In genomic region chr11:70159612-70160570, GRCh38 we compare ENCODE assay signal across 14 cellular contexts. TPM values are rescaled to one million over a fixed set of nuclear protein-coding genes. Genes with fewer than 3 reads are reported as not detected.
DNase-seq lines count a peak whose midpoint lies in the region; ATAC-seq and TF ChIP-seq lines count a peak whose summit lies in the region.
"Had no signal": no experiment of that assay in that cellular context is flagged by ENCODE, and none has a peak within 500 bp of the region (broad histone marks: within the 10 kb centered on the region; RNA-seq: fewer than 3 reads in every experiment).

No MANE protein-coding gene starts in this region.

- ATAC-seq in omental fat pad (ENCODE audit: low FRiP score) = peak; percentile 81
- no peak for ATAC-seq in activated T-cell treated with anti-CD3 and anti-CD28 coated beads, Interleukin-2, amount 50 U/mL, for 4 hours
- ATAC-seq: GM23338; natural killer cell treated with Interleukin-12 subunit alpha and Interleukin-12 subunit beta and Interleukin-15 and Interleukin-18, amount 100 ng/mL, for 72 hours had no signal

- peaks cover 96% of the 10 kb centered on the region for H3K27me3 ChIP-seq in MM.1S (replicated peaks; ENCODE audit: insufficient read depth, low read length)

- no peaks in the 10 kb centered on the region for H3K36me3 Mint-ChIP-seq in activated T-cell treated with anti-CD3 and anti-CD28 coated beads, Interleukin-2, amount 50 U/mL, for 4 hours (ENCODE audit: insufficient read depth)
- H3K36me3 Mint-ChIP-seq: natural killer cell treated with Interleukin-12 subunit alpha and Interleukin-12 subunit beta and Interleukin-15 and Interleukin-18, amount 100 ng/mL, for 72 hours had no signal

- H3K9me3 Mint-ChIP-seq in activated T-cell treated with anti-CD3 and anti-CD28 coated beads, Interleukin-2, amount 50 U/mL, for 4 hours = no peaks in the 10 kb centered on the region
- H3K9me3 Mint-ChIP-seq: GM23338; natural killer cell treated with Interleukin-12 subunit alpha and Interleukin-12 subunit beta and Interleukin-15 and Interleukin-18, amount 100 ng/mL, for 72 hours had no signal

- H3K9me3 ChIP-seq in MM.1S (replicated peaks; ENCODE audit: insufficient read depth, low read length) = no peaks in the 10 kb centered on the region

- H3F3A ChIP-seq in MM.1S (ENCODE audit: insufficient read depth, low read length) = no peaks in the 10 kb centered on the region

- no peaks in the 10 kb centered on the region for H3K4me1 Mint-ChIP-seq in activated T-cell treated with anti-CD3 and anti-CD28 coated beads, Interleukin-2, amount 50 U/mL, for 4 hours (ENCODE audit: low read depth)

- H3K9me2 ChIP-seq in MM.1S (replicated peaks; ENCODE audit: insufficient read depth, low read length) = no peaks in the 10 kb centered on the region

- no peak overlapping the region for H3K4me3 Mint-ChIP-seq in activated T-cell treated with anti-CD3 and anti-CD28 coated beads, Interleukin-2, amount 50 U/mL, for 4 hours
- H3K4me3 Mint-ChIP-seq: GM23338; natural killer cell treated with Interleukin-12 subunit alpha and Interleukin-12 subunit beta and Interleukin-15 and Interleukin-18, amount 100 ng/mL, for 72 hours had no signal

- no peaks in the 10 kb centered on the region for H3K4me1 ChIP-seq in MM.1S (ENCODE audit: low read length)

- no peaks in the 10 kb centered on the region for H3K27me3 Mint-ChIP-seq in activated T-cell treated with anti-CD3 and anti-CD28 coated beads, Interleukin-2, amount 50 U/mL, for 4 hours (ENCODE audit: low read depth)
- H3K27me3 Mint-ChIP-seq: natural killer cell treated with Interleukin-12 subunit alpha and Interleukin-12 subunit beta and Interleukin-15 and Interleukin-18, amount 100 ng/mL, for 72 hours had no signal

- no peaks in the 10 kb centered on the region for H4K20me1 ChIP-seq in MM.1S (ENCODE audit: insufficient read depth, low read length)

- no peaks in the 10 kb centered on the region for H3K79me2 ChIP-seq in MM.1S (ENCODE audit: low read length)

- H3K9ac ChIP-seq in MM.1S (ENCODE audit: low read length) = no peak overlapping the region

- H2AFZ ChIP-seq in MM.1S (ENCODE audit: low read length) = no peak overlapping the region
- H2AFZ ChIP-seq: GM23338 had no signal

- no peak for TF ChIP-seq CTCF in omental fat pad (IDR thresholded peaks at IDR 0.05)
- TF ChIP-seq CTCF in MM.1S (IDR thresholded peaks at IDR 0.05; ENCODE audit: low read length) = no peak

- no peak overlapping the region for H3K27ac ChIP-seq in MM.1S (ENCODE audit: low read length)

- H3K4me3 ChIP-seq in MM.1S (ENCODE audit: low read length) = no peak overlapping the region
- H3K4me3 ChIP-seq: GM23338 had no signal

- DNase-seq in COR-L47 (lab: John Stamatoyannopoulos, UW) = peak; percentile 64
- peak; percentile 93 for DNase-seq in LoVo (ENCODE audit: low spot score)
- peak; percentile 57 for DNase-seq in dedifferentiated amniotic fluid mesenchymal stem cell (ENCODE audit: extremely low spot score)
- DNase-seq in omental fat pad (ENCODE audit: low spot score) = no peak
- no peak for DNase-seq in activated T-cell treated with anti-CD3 and anti-CD28 coated beads, Interleukin-2, amount 50 U/mL, for 4 hours
- no peak for DNase-seq in stimulated activated CD4-positive, alpha-beta T cell treated with anti-CD3 and anti-CD28 coated beads, Interleukin-2, amount 100 ng/mL, for 24 hours
- no peak for DNase-seq in NCI-H187 (lab: John Stamatoyannopoulos, UW)
- DNase-seq in MM.1S = no peak
- DNase-seq: DMS79; NCI-H1417; OCI-M1; stimulated activated CD4-positive, alpha-beta T cell treated with anti-CD3 and anti-CD28 coated beads, Interleukin-4, amount 100 ng/mL, for 1 hour had no signal

- H3K36me3 ChIP-seq in MM.1S (replicated peaks; ENCODE audit: insufficient read depth, low read length) = no peaks in the 10 kb centered on the region

- H3K4me2 ChIP-seq in MM.1S (ENCODE audit: low read depth, low read length) = no peak overlapping the region
- H3K4me2 ChIP-seq: GM23338 had no signal

RNA-seq across cellular contexts. Expression of gene FADD, which starts 43.2 kb away (rescaled TPM):
- total RNA-seq in omental fat pad = 10 to 100 TPM; 18.4 to 30.1 (median 22.6) TPM
- total RNA-seq in activated T-cell treated with anti-CD3 and anti-CD28 coated beads, Interleukin-2, amount 50 U/mL, for 4 hours = 10 to 100 TPM; 34.7 to 41.7 (median 38.6) TPM

Comparison
In these comparisons a context has a peak if more than half of its experiments do, and no peak if none do; other contexts are left out.
1. DNase-seq: peak in COR-L47 (single experiment), LoVo (single experiment) and dedifferentiated amniotic fluid mesenchymal stem cell (single experiment); none in omental fat pad (single experiment), activated T-cell treated with anti-CD3 and anti-CD28 coated beads, Interleukin-2, amount 50 U/mL, for 4 hours (single experiment), stimulated activated CD4-positive, alpha-beta T cell treated with anti-CD3 and anti-CD28 coated beads, Interleukin-2, amount 100 ng/mL, for 24 hours (0 of 2), NCI-H187 (0 of 2) and MM.1S (single experiment).